8 cellular contexts compared by ENCODE assay signal in the genomic region with DNA sequence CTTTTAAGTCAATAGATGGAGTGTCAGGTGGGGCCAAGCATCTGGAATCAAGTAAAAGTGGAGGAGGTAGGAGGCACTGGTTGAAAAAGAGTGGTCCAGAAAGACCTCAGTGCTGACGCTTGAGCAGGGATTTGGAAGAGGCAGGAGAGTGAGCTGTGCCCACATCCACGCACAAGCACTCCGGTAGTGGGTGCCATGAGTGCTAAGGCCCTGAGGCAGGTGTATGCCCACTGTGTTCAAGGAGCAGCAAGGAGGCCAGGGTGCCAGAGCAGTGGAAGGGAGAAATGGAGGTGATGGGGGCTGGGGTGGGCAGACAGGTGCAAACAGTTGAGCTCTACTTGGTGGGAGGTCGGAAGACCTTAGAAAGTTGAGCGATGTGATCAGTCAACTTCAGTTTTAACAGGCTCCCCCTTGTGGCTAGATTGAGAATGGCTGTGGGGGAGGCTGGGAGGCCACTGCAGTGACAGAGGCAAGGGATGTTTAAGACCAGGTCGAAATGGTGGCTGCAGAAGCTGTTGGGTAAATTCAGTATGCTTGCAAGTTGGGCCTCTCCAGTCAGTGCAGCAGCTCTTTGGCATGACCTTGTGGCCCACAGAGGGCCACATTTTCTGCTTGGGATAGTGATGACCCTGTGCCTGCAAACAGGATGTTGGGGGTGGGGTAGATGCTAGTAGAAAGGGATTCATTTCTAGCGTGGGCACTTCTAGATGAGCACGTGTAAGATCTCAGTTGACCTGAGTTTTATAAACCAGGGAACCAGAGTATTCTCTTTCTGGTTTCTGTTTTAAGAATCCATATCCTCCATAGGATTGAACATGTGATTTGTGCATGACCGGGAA. TPM values are rescaled to one million over a fixed set of nuclear protein-coding genes. Genes with fewer than 3 reads are reported as not detected.
DNase-seq lines count a peak whose midpoint lies in the region; ATAC-seq and TF ChIP-seq lines count a peak whose summit lies in the region.

No MANE protein-coding gene starts in this region.

- H3K9me3 ChIP-seq in ascending aorta (no peaks in the 10 kb centered on the region), iPS DF 6.9 (ENCODE audit: control insufficient read depth, insufficient read depth, low read length) (no peaks in the 10 kb centered on the region)

- H3K27ac ChIP-seq in ascending aorta (no peak overlapping the region), iPS DF 6.9 (ENCODE audit: low read length) (no peak overlapping the region)

- DNase-seq in D341Med (ENCODE audit: low spot score): peak; percentile 64
- DNase-seq in HT-29 (ENCODE audit: low spot score): peak; percentile 76
- DNase-seq in T-helper 22 cell (ENCODE audit: low read depth): peak; percentile 54
- peak in 1 of 2 donors; percentile 76 for DNase-seq in ascending aorta (ENCODE audit: low spot score in 2 of 2)
- peak; percentile 29 for DNase-seq in iPS DF 6.9 (ENCODE audit: low read depth, low spot score)
- DNase-seq in stimulated activated CD4-positive, alpha-beta T cell treated with anti-CD3 and anti-CD28 coated beads, Interleukin-1b, Interleukin-23, amount 100 ng/mL, for 24 hours (ENCODE audit: low read depth in 4 of 4, low spot score in 1 of 4): peak; percentile 64 to 75 (median 67)

- H3K36me3 ChIP-seq in ascending aorta: no peaks in the 10 kb centered on the region
- H3K36me3 ChIP-seq in iPS DF 6.9 (ENCODE audit: control insufficient read depth, insufficient read depth, low read length): no peaks in the 10 kb centered on the region

- peak; percentile 40 to 66 (median 58) for TF ChIP-seq CTCF in ascending aorta (IDR thresholded peaks at IDR 0.05)

- H3K27me3 ChIP-seq in ascending aorta (no peaks in the 10 kb centered on the region), iPS DF 6.9 (ENCODE audit: control insufficient read depth, insufficient read depth, low read length) (no peaks in the 10 kb centered on the region)

- H3K4me1 ChIP-seq in ascending aorta (no peaks in the 10 kb centered on the region), iPS DF 6.9 (ENCODE audit: control insufficient read depth, insufficient read depth, low read length) (peaks cover 1% of the 10 kb centered on the region; the same call in 1 of the 2 replicates)

- ATAC-seq in HG02610 (IDR thresholded peaks at IDR 0.05; ENCODE audit: unreplicated experiment) (no peak), HG03571 (IDR thresholded peaks at IDR 0.05; ENCODE audit: unreplicated experiment) (no peak)

- no CpG with 5 or more reads among the region's 9 CpGs for WGBS in iPS DF 6.9 (ENCODE audit: insufficient coverage, insufficient read length)

- intact Hi-C loops in ascending aorta (cut with DNase I): no loop called here

- H3K4me3 ChIP-seq in ascending aorta (no peak overlapping the region), iPS DF 6.9 (ENCODE audit: low read length) (no peak overlapping the region)

RNA-seq across cellular contexts. Expression of gene TKTL1, which starts 12.7 kb away (rescaled TPM):
- not detected in 2 replicates for total RNA-seq in HT-29 (2014; rRNA removed; shearing (Covaris generic))
- total RNA-seq in ascending aorta: not detected

RNA-seq across cellular contexts. Expression of gene TEX28, which starts 13.4 kb away (rescaled TPM):
- not detected in 2 replicates for total RNA-seq in HT-29 (2014; rRNA removed; shearing (Covaris generic))
- total RNA-seq in ascending aorta: not detected

RNA-seq across cellular contexts. Expression of gene OPN1MW3, which starts 50.9 kb away (rescaled TPM):
- not detected in 2 replicates for total RNA-seq in HT-29 (2014; rRNA removed; shearing (Covaris generic))
- total RNA-seq in ascending aorta: not detected
